Comparison of ENCODE assay signal across 3 cellular contexts in genomic region chr19:42071247-42071646, GRCh38.
TF ChIP-seq lines count a peak whose summit lies in the region.

No MANE protein-coding gene starts in this region.

TF ChIP-seq in GM23338, 12 proteins besides CTCF, POLR2A, EP300 and RAD21 (continues in another document):
- TF ChIP-seq EZH2 (IDR thresholded peaks at IDR 0.05; ENCODE audit: low read depth, unreplicated experiment) (no peak), JUNB (IDR thresholded peaks at IDR 0.05; ENCODE audit: unreplicated experiment) (no peak), REST (IDR thresholded peaks at IDR 0.05; ENCODE audit: unreplicated experiment) (no peak), EZH2phosphoT487 (IDR thresholded peaks at IDR 0.05; ENCODE audit: unreplicated experiment) (no peak), POLR2AphosphoS5 (IDR thresholded peaks at IDR 0.05; ENCODE audit: low read depth) (no peak), CREB1 (CRISPR knock-in tag; IDR thresholded peaks at IDR 0.05; ENCODE audit: low read depth) (no peak)

TF ChIP-seq in H1, 55 proteins besides CTCF, POLR2A, EP300 and RAD21:
- TF ChIP-seq SRF (IDR thresholded peaks at IDR 0.05; ENCODE audit: low read depth, low read length) (no peak), SIX5 (IDR thresholded peaks at IDR 0.05; ENCODE audit: low read depth, low read length) (no peak), CBX5 (IDR thresholded peaks at IDR 0.05; ENCODE audit: low read depth, low read length) (no peak), MAX (IDR thresholded peaks at IDR 0.05) (peak; percentile 36; the same call in 1 of the 2 replicates), RFX5 (IDR thresholded peaks at IDR 0.05; ENCODE audit: borderline replicate concordance, low read depth, low read length) (no peak)
TF ChIP-seq in H1: peak in this region for 1.

TF ChIP-seq in SK-N-SH, 30 proteins besides CTCF, POLR2A, EP300 and RAD21:
- TF ChIP-seq ELF1 (IDR thresholded peaks at IDR 0.05): no peak
- TF ChIP-seq, protein P1, sequence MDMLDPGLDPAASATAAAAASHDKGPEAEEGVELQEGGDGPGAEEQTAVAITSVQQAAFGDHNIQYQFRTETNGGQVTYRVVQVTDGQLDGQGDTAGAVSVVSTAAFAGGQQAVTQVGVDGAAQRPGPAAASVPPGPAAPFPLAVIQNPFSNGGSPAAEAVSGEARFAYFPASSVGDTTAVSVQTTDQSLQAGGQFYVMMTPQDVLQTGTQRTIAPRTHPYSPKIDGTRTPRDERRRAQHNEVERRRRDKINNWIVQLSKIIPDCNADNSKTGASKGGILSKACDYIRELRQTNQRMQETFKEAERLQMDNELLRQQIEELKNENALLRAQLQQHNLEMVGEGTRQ (IDR thresholded peaks at IDR 0.05; ENCODE audit: borderline replicate concordance, low read depth, low read length): no peak
- no peak for TF ChIP-seq MEF2A (IDR thresholded peaks at IDR 0.05; ENCODE audit: borderline replicate concordance, low read depth)
- TF ChIP-seq EZH2phosphoT487 (IDR thresholded peaks at IDR 0.05; ENCODE audit: borderline replicate concordance, low read depth): no peak
- no peak for TF ChIP-seq NFIC (IDR thresholded peaks at IDR 0.05; ENCODE audit: borderline replicate concordance)
